8 cellular contexts compared by ENCODE assay signal in the genomic region with DNA sequence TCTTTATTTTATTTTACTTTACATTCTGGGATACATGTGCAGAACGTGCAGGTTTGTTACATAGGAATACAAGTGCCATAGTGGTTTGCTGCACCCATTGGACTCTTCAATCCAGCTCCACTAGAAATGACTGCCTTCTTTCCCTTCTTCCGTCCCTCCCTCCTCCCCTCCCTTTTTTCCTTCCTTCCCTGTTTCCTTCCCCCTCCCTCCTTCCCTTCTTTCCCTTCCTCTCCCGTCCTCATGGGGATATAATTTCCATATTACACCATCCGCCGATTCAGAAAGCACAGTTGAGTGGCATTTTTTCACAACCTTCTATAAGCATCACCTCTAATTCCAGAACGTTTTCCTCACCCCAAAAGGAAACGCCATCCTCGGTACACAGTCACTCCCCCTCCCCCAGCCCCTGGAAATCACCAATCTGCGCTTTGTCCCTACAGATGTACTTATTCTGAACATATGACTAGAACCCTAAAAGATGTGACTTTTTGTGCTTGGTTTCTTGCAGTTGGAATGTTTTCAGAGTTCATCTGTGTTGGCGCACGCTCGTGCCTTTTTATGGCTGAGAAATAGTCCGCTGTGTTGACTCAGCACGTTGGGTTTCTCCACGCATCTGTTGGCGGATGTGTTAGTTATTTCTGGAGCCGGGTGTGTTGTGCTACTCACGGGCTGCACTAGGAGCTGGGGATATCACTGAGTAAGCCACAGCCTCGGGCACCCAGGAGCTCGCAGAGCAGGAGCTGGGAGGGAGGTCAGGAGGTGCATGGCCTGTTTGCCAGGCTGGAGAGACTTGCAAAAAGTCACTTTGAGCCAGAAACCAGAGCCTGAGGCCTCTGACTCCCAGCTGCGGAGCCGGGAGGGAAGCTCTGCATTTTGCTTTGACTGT.
DNase-seq lines count a peak whose midpoint lies in the region; ATAC-seq and TF ChIP-seq lines count a peak whose summit lies in the region.

No MANE protein-coding gene starts in this region.

- TF ChIP-seq CTCF in BE2C (IDR thresholded peaks at IDR 0.05; ENCODE audit: low read depth, low read length) (no peak), MCF 10A (IDR thresholded peaks at IDR 0.05; ENCODE audit: unreplicated experiment) (no peak)

- H3K9me3 Mint-ChIP-seq in MCF 10A (ENCODE audit: unreplicated experiment) = no peaks in the 10 kb centered on the region

- H3K36me3 Mint-ChIP-seq in MCF 10A (ENCODE audit: insufficient read depth, unreplicated experiment) = peaks cover 27% of the 10 kb centered on the region

- H3K36me3 ChIP-seq in BE2C = peaks cover 4% of the 10 kb centered on the region

- H3K27ac Mint-ChIP-seq in MCF 10A (ENCODE audit: low read depth, unreplicated experiment) = peak overlapping the region; percentile 81

- POLR2A ChIA-PET in MCF 10A (lab: Yijun Ruan, JAX) = interaction anchor here (0.6 to 8.4 kb wide), 23 partner anchors 8 to 742 kb away, joined by 3 to 167 read pairs (median 6); a partner anchor contains a TSS

- peak; percentile 22 for ATAC-seq in left colon

- intact Hi-C loops in MCF 10A (cut with micrococcal nuclease) = loop anchor here (1.0 to 5.0 kb wide), 2 partner anchors 50 to 145 kb away; no protein-coding TSS in a partner anchor
- intact Hi-C loops in left colon (cut with DNase I, micrococcal nuclease) = no loop called here

- H3K4me1 ChIP-seq in BE2C = peaks cover 64% of the 10 kb centered on the region

- BruUV-seq in MCF 10A (replicated peaks; lab: Mats Ljungman, UMichigan) = no TSS peak

- H3K4me3 ChIP-seq in BE2C (ENCODE audit: low read depth, low read length) = peak overlapping the region; percentile 51

- DNase-seq in BE2C (peak; percentile 93), NCI-H1694 (lab: John Stamatoyannopoulos, UW) (peak; percentile 38), MCF 10A (ENCODE audit: unreplicated experiment) (peak; percentile 98), left colon (peak in 1 of 2 donors; percentile 76), stromal cell of bone marrow (ENCODE audit: low read depth) (peak; percentile 98), NOMO-1 (lab: John Stamatoyannopoulos, UW; ENCODE audit: unreplicated experiment in 2 of 2) (no peak), GM19238 (ENCODE audit: insufficient read length, low spot score) (no peak), Kasumi-1 (lab: John Stamatoyannopoulos, UW) (no peak)

- no peaks in the 10 kb centered on the region for H3K27me3 ChIP-seq in BE2C

- H3K27me3 Mint-ChIP-seq in MCF 10A (ENCODE audit: insufficient read depth, unreplicated experiment) = no peaks in the 10 kb centered on the region

- peaks cover 54% of the 10 kb centered on the region for H3K4me1 Mint-ChIP-seq in MCF 10A (ENCODE audit: insufficient read depth, unreplicated experiment)

- CTCF ChIA-PET in MCF 10A (lab: Yijun Ruan, JAX) = interaction anchor here (0.7 to 2.1 kb wide), 9 partner anchors 18 to 541 kb away, joined by 3 to 9 read pairs (median 4); no protein-coding TSS in a partner anchor

- H3K9me3 ChIP-seq in BE2C = no peaks in the 10 kb centered on the region

- H3K4me3 Mint-ChIP-seq in MCF 10A (ENCODE audit: unreplicated experiment) = peak overlapping the region; percentile 60

Comparison
In these comparisons a context has a peak if more than half of its experiments do, and no peak if none do; other contexts are left out.
1. DNase-seq: peak in BE2C (single experiment), NCI-H1694 (single experiment), MCF 10A (single experiment) and stromal cell of bone marrow (single experiment); none in NOMO-1 (0 of 2), GM19238 (single experiment) and Kasumi-1 (0 of 2).